In genomic region chr15:69068157-69068556, GRCh38 we compare ENCODE assay signal across 17 cellular contexts. TPM values are rescaled to one million over a fixed set of nuclear protein-coding genes. Genes with fewer than 3 reads are reported as not detected.
DNase-seq lines count a peak whose midpoint lies in the region; ATAC-seq and TF ChIP-seq lines count a peak whose summit lies in the region.
"Had no signal": no experiment of that assay in that cellular context is flagged by ENCODE, and none has a peak within 500 bp of the region (broad histone marks: within the 10 kb centered on the region; RNA-seq: fewer than 3 reads in every experiment).

No MANE protein-coding gene starts in this region.

- no TSS peak for BruUV-seq in A673 (replicated peaks; lab: Mats Ljungman, UMichigan)

- DNase-seq in A673 (ENCODE audit: low spot score): no peak
- no peak for DNase-seq in SK-N-MC (ENCODE audit: low read depth, low spot score)
- no peak for DNase-seq in left colon
- DNase-seq in sigmoid colon: peak; percentile 3
- DNase-seq in activated CD4-positive, CD25-positive, alpha-beta regulatory T cell treated with anti-CD3 and anti-CD28 coated beads, Interleukin-2, amount 50 U/mL, for 72 hours: no peak
- no peak for DNase-seq in activated gamma-delta T cell treated with Interleukin-2 at 50 U/mL for 16 hours
- no peak for DNase-seq in natural killer cell treated with Interleukin-12 subunit alpha and Interleukin-12 subunit beta and Interleukin-15 and Interleukin-18, amount 100 ng/mL, for 72 hours (ENCODE audit: low spot score)
- DNase-seq: 8988T; CD8-positive, alpha-beta T cell; DMS 273 treated with DMSO at 0.1 percent for 48 hours; DMS53; DND-41; EL; H9 had no signal

- peaks cover 12 to 32% of the 10 kb centered on the region in 2 donors for H3K27me3 Mint-ChIP-seq in natural killer cell treated with Interleukin-12 subunit alpha and Interleukin-12 subunit beta and Interleukin-15 and Interleukin-18, amount 100 ng/mL, for 72 hours

- H3K27ac ChIP-seq in A673 (ENCODE audit: low read depth, low read length, poor library complexity, severe bottlenecking): peak overlapping the region; percentile 96
- peak overlapping the region; percentile 89 for H3K27ac ChIP-seq in SK-N-MC
- no peak overlapping the region for H3K27ac ChIP-seq in sigmoid colon
- H3K27ac ChIP-seq: BLaER1 treated with 17β-estradiol and CSF1 and Interleukin-3, amounts not matched to agents 10 nM and 100 nM had no signal

- WGBS in sigmoid colon, 2 donors: 92 to 93% methylated on average over 3 of the region's 3 CpGs

- H3K4me3 ChIP-seq in A673 (ENCODE audit: low read depth, low read length, poor library complexity, severe bottlenecking): no peak overlapping the region
- no peak overlapping the region for H3K4me3 ChIP-seq in SK-N-MC
- H3K4me3 ChIP-seq in sigmoid colon: no peak overlapping the region
- H3K4me3 ChIP-seq: BLaER1 treated with 17β-estradiol and CSF1 and Interleukin-3, amounts not matched to agents 10 nM and 100 nM had no signal

- H3K36me3 Mint-ChIP-seq in natural killer cell treated with Interleukin-12 subunit alpha and Interleukin-12 subunit beta and Interleukin-15 and Interleukin-18, amount 100 ng/mL, for 72 hours: no peaks in the 10 kb centered on the region
- H3K36me3 Mint-ChIP-seq: CD8-positive, alpha-beta T cell had no signal

- peaks cover 13% of the 10 kb centered on the region for H3K9me3 ChIP-seq in A673 (ENCODE audit: low read depth, low read length, poor library complexity, severe bottlenecking)
- H3K9me3 ChIP-seq in SK-N-MC (ENCODE audit: low read depth, low read length): peaks cover 15% of the 10 kb centered on the region; the same call in 1 of the 2 replicates
- peaks cover 0 to 3% (median 0%) of the 10 kb centered on the region in 4 donors for H3K9me3 ChIP-seq in sigmoid colon

- no peak overlapping the region for H3K4me3 Mint-ChIP-seq in natural killer cell treated with Interleukin-12 subunit alpha and Interleukin-12 subunit beta and Interleukin-15 and Interleukin-18, amount 100 ng/mL, for 72 hours
- H3K4me3 Mint-ChIP-seq: B cell; CD8-positive, alpha-beta T cell; H9 had no signal

- CTCF ChIA-PET in A673 (lab: Charles Lee): interaction anchor here (1.2 kb wide), 1 partner anchor 9 kb away, joined by 4 read pairs; no protein-coding TSS in a partner anchor

- no peaks in the 10 kb centered on the region for H3K9me3 Mint-ChIP-seq in natural killer cell treated with Interleukin-12 subunit alpha and Interleukin-12 subunit beta and Interleukin-15 and Interleukin-18, amount 100 ng/mL, for 72 hours
- H3K9me3 Mint-ChIP-seq: CD8-positive, alpha-beta T cell had no signal

- peaks cover 36% of the 10 kb centered on the region for H3K4me1 ChIP-seq in A673 (ENCODE audit: insufficient read depth, low read length, poor library complexity, severe bottlenecking)
- H3K4me1 ChIP-seq in sigmoid colon: no peaks in the 10 kb centered on the region
- H3K4me1 ChIP-seq: BLaER1 treated with 17β-estradiol and CSF1 and Interleukin-3, amounts not matched to agents 10 nM and 100 nM had no signal

- H3K9ac ChIP-seq in SK-N-MC (ENCODE audit: insufficient read length): no peak overlapping the region
- H3K9ac ChIP-seq: BLaER1 treated with 17β-estradiol and CSF1 and Interleukin-3, amounts not matched to agents 10 nM and 100 nM had no signal

- no peak for TF ChIP-seq POLR2A in sigmoid colon (IDR thresholded peaks at IDR 0.05)

- ATAC-seq in left colon: peak; percentile 68
- ATAC-seq in natural killer cell treated with Interleukin-12 subunit alpha and Interleukin-12 subunit beta and Interleukin-15 and Interleukin-18, amount 100 ng/mL, for 72 hours: no peak
- ATAC-seq: CD8-positive, alpha-beta T cell had no signal

- no peaks in the 10 kb centered on the region for H3K27me3 ChIP-seq in A673 (replicated peaks; ENCODE audit: insufficient read depth, low read depth, low read length, poor library complexity)
- H3K27me3 ChIP-seq in sigmoid colon: peaks cover 0 to 10% (median 2%) of the 10 kb centered on the region in 3 donors

- TF ChIP-seq CTCF in A673 (conservative IDR thresholded peaks at IDR 0.05; ENCODE audit: low read depth, low read length) (no peak), sigmoid colon (IDR thresholded peaks at IDR 0.05) (no peak)

- no peaks in the 10 kb centered on the region for H3K36me3 ChIP-seq in A673 (ENCODE audit: insufficient read depth, low read length, poor library complexity, severe bottlenecking)
- peaks cover 3% of the 10 kb centered on the region; the same call in 1 of the 2 replicates for H3K36me3 ChIP-seq in SK-N-MC (ENCODE audit: insufficient read depth, low read length)
- no peaks in the 10 kb centered on the region for H3K36me3 ChIP-seq in sigmoid colon
- H3K36me3 ChIP-seq: BLaER1 treated with 17β-estradiol and CSF1 and Interleukin-3, amounts not matched to agents 10 nM and 100 nM had no signal

- H3K27ac Mint-ChIP-seq in natural killer cell treated with Interleukin-12 subunit alpha and Interleukin-12 subunit beta and Interleukin-15 and Interleukin-18, amount 100 ng/mL, for 72 hours: no peak overlapping the region
- H3K27ac Mint-ChIP-seq: B cell; CD8-positive, alpha-beta T cell; H9 had no signal

- intact Hi-C loops in A673 (cut with micrococcal nuclease; ENCODE audit: unreplicated experiment) (no loop called here), left colon (cut with DNase I, micrococcal nuclease) (no loop called here), sigmoid colon (cut with DNase I) (loop anchor here (10.0 kb wide), 1 partner anchor 87 kb away; no protein-coding TSS in a partner anchor)

- no peaks in the 10 kb centered on the region for H3K4me1 Mint-ChIP-seq in natural killer cell treated with Interleukin-12 subunit alpha and Interleukin-12 subunit beta and Interleukin-15 and Interleukin-18, amount 100 ng/mL, for 72 hours (ENCODE audit: low read depth in 2 of 2)
- H3K4me1 Mint-ChIP-seq: B cell had no signal

- POLR2A ChIA-PET in A673 (lab: Charles Lee; ENCODE audit: low non-redundant PET): interaction anchor here (0.5 kb wide), 1 partner anchor 391 kb away, joined by 3 read pairs; no protein-coding TSS in a partner anchor

- TF ChIP-seq EP300 in sigmoid colon (IDR thresholded peaks at IDR 0.05): no peak

RNA-seq across cellular contexts. Expression of gene NOX5, which starts 53.7 kb away (rescaled TPM):
- total RNA-seq in A673 (2021) (not detected in 2 replicates), left colon (under 1 TPM; 0.11 to 0.12 TPM), sigmoid colon (under 1 TPM in 2 of 4 donors, not detected in 2; 0.36 to 0.49 TPM)
- polyA plus RNA-seq in sigmoid colon: under 1 TPM in 1 of 3 donors, not detected in 2; 0.16 TPM
- not detected for total RNA-seq in natural killer cell treated with Interleukin-12 subunit alpha and Interleukin-12 subunit beta and Interleukin-15 and Interleukin-18, amount 100 ng/mL, for 72 hours
- total RNA-seq: CD8-positive, alpha-beta T cell; H1 had no signal

Comparison
In these comparisons a context has a peak if more than half of its experiments do, and no peak if none do; other contexts are left out.
1. H3K27ac ChIP-seq: peak in A673 (single experiment) and SK-N-MC (single experiment); none in sigmoid colon (0 of 4).